In genomic region chr5:177366528-177367322, GRCh38 we compare ENCODE assay signal across 8 cellular contexts. TPM values are rescaled to one million over a fixed set of nuclear protein-coding genes. Genes with fewer than 3 reads are reported as not detected.
A peak's percentile ranks its signal among the peaks of the same experiment; 100 is the strongest.
DNase-seq lines count a peak whose midpoint lies in the region; ATAC-seq and TF ChIP-seq lines count a peak whose summit lies in the region.

No MANE protein-coding gene starts in this region.

- no peak for TF ChIP-seq CTCF in mesothelial cell of epicardium (IDR thresholded peaks at IDR 0.05; ENCODE audit: unreplicated experiment)

- H3K4me3 Mint-ChIP-seq in mesothelial cell of epicardium: peak overlapping the region; percentile 88

- peak; percentile 89 for DNase-seq in ACHN
- DNase-seq in NCI-H1048 (lab: John Stamatoyannopoulos, UW): peak; percentile 71
- DNase-seq in epithelial cell of prostate (ENCODE audit: low read depth, low spot score): no peak
- peak; percentile 80 to 86 for DNase-seq in mesothelial cell of epicardium (ENCODE audit: low spot score in 2 of 2, unreplicated experiment in 2 of 2)
- no peak for DNase-seq in UCSD-AML1 (lab: John Stamatoyannopoulos, UW; ENCODE audit: unreplicated experiment)
- no peak for DNase-seq in OCI-M2 (lab: John Stamatoyannopoulos, UW; ENCODE audit: unreplicated experiment)
- DNase-seq in RKO (ENCODE audit: low spot score): no peak

- H3K9me3 Mint-ChIP-seq in mesothelial cell of epicardium: no peaks in the 10 kb centered on the region

- H3K27ac ChIP-seq in epithelial cell of prostate: peak overlapping the region; percentile 27

- no peak for ATAC-seq in HG03097 (IDR thresholded peaks at IDR 0.05; ENCODE audit: low FRiP score, unreplicated experiment)

- in situ Hi-C loops in ACHN (cut with HindIII; ENCODE audit: low pct_ligation_motif_present, low pct_unique_long_range_greater_than_20kb, low sequenced_read_pairs): no loop called here

- peaks cover 31% of the 10 kb centered on the region for H3K4me1 Mint-ChIP-seq in mesothelial cell of epicardium

- no peaks in the 10 kb centered on the region for H3K36me3 Mint-ChIP-seq in mesothelial cell of epicardium

- peak overlapping the region; percentile 98 for H3K27ac Mint-ChIP-seq in mesothelial cell of epicardium

- H3K27me3 Mint-ChIP-seq in mesothelial cell of epicardium (ENCODE audit: low read depth): no peaks in the 10 kb centered on the region

RNA-seq across cellular contexts. Expression of gene RGS14, which starts 9.0 kb away (rescaled TPM):
- total RNA-seq in mesothelial cell of epicardium: 13.5 to 16.1 TPM (median 14.1 TPM) in 3 replicates

RNA-seq across cellular contexts. Expression of gene LMAN2, which starts 15.3 kb away (rescaled TPM):
- 85.4 to 87.2 TPM (median 87.0 TPM) in 3 replicates for total RNA-seq in mesothelial cell of epicardium

RNA-seq across cellular contexts. Expression of gene SLC34A1, which starts 17.5 kb away (rescaled TPM):
- not detected in 3 replicates for total RNA-seq in mesothelial cell of epicardium

RNA-seq across cellular contexts. Expression of gene PFN3, which starts 33.7 kb away (rescaled TPM):
- total RNA-seq in mesothelial cell of epicardium: not detected in 3 replicates

RNA-seq across cellular contexts. Expression of gene F12, which starts 42.6 kb away (rescaled TPM):
- total RNA-seq in mesothelial cell of epicardium: 2.1 to 2.7 TPM (median 2.3 TPM) in 3 replicates

Comparison
In these comparisons a context has a peak if more than half of its experiments do, and no peak if none do; other contexts are left out.
1. DNase-seq: peak in ACHN (single experiment), NCI-H1048 (single experiment) and mesothelial cell of epicardium (2 of 2); none in epithelial cell of prostate (single experiment), UCSD-AML1 (single experiment), OCI-M2 (single experiment) and RKO (single experiment).